ENCODE assay signal across 31 cellular contexts in the genomic region with DNA sequence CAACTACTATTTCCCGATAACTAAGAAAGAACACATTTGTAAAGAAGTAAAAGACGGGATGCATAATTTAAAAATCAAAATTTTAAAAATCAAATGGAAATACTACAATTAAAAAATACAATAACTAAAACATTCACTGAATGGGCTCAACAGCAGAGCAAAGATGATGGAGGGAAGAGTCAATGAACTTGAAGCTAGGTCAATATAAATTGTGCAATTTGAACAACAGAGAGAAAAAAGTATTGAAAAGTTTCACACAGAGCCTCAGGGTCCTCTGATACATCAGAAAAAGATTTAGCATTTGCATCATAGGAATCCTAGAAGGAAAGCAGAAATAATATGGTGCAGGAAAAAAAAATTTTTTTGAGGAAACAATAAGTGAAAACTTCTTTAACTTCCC.
"Had no signal": no experiment of that assay in that cellular context is flagged by ENCODE, and none has a peak within 500 bp of the region (broad histone marks: within the 10 kb centered on the region; RNA-seq: fewer than 3 reads in every experiment).

No MANE protein-coding gene starts in this region.

- H3K4me1 ChIP-seq: neural progenitor cell, parathyroid adenoma, psoas muscle, spleen, suprapubic skin, testis, tibial artery, transverse colon, upper lobe of right lung, uterus had no signal

- H3K36me3 ChIP-seq: neural progenitor cell, ovary, spleen, suprapubic skin, tibial artery, transverse colon, upper lobe of right lung, uterus had no signal

- ATAC-seq: natural killer cell; psoas muscle; right cardiac atrium; sciatic nerve; stimulated activated memory B cell treated with anti-CD40 and anti-IgM and Interleukin-4, amounts not matched to agents 10 μg/mL and 1 μg/mL and 100 μg/mL, for 72 hours; stimulated activated naive CD8-positive, alpha-beta T cell treated with anti-CD3 and anti-CD28 coated beads, Interleukin-15, amount 100 ng/mL, for 72 hours; stimulated activated naive CD8-positive, alpha-beta T cell treated with anti-CD3 and anti-CD28 coated beads, Interleukin-15, Interleukin-2, amounts not matched to agents 100 U/mL and 50 U/mL, for 24 hours; upper lobe of right lung had no signal

- H3K27ac ChIP-seq: neural progenitor cell, ovary, parathyroid adenoma, psoas muscle, skin epidermis, spleen, suprapubic skin, testis, tibial artery, transverse colon, upper lobe of right lung, uterus had no signal

- H3K4me3 ChIP-seq: neural progenitor cell, ovary, psoas muscle, skin epidermis, smooth muscle cell, spleen, suprapubic skin, testis, tibial artery, transverse colon, upper lobe of right lung, uterus had no signal

- H3K36me3 Mint-ChIP-seq: natural killer cell; neural progenitor cell; stimulated activated memory B cell treated with anti-CD40 and anti-IgM and Interleukin-4, amounts not matched to agents 10 μg/mL and 1 μg/mL and 100 μg/mL, for 72 hours had no signal

- H3K27me3 ChIP-seq: neural progenitor cell, ovary, spleen, suprapubic skin, testis, tibial artery, transverse colon, upper lobe of right lung, uterus had no signal

- DNase-seq: natural killer cell; occipital lobe; ovary; posterior cingulate gyrus; psoas muscle; right cardiac atrium; spleen; stimulated activated CD4-positive, alpha-beta T cell treated with anti-CD3 and anti-CD28 coated beads, Interleukin-12 subunit alpha, Interleukin-12 subunit beta, amount 100 ng/mL, for 4 hours; stimulated activated CD4-positive, alpha-beta T cell treated with anti-CD3 and anti-CD28 coated beads, Interleukin-1b, Interleukin-23, amount 100 ng/mL, for 48 hours; stimulated activated CD4-positive, alpha-beta T cell treated with anti-CD3 and anti-CD28 coated beads, Interleukin-4, amount 100 ng/mL, for 1 hour; stimulated activated CD4-positive, alpha-beta T cell treated with anti-CD3 and anti-CD28 coated beads, Interleukin-4, amount 100 ng/mL, for 4 hours; stimulated activated CD8-positive, alpha-beta memory T cell treated with anti-CD3 and anti-CD28 coated beads, Interleukin-4, amount 100 ng/mL, for 48 hours; stimulated activated naive CD4-positive, alpha-beta T cell; stimulated activated naive CD8-positive, alpha-beta T cell treated with anti-CD3 and anti-CD28 coated beads, Interleukin-15, amount 100 ng/mL, for 72 hours; stimulated activated naive CD8-positive, alpha-beta T cell treated with anti-CD3 and anti-CD28 coated beads, Interleukin-15, Interleukin-2, amounts not matched to agents 100 U/mL and 50 U/mL, for 24 hours; substantia nigra; testis; tibial artery; transverse colon; upper lobe of right lung; uterus had no signal

- H3K9me3 ChIP-seq: ovary, psoas muscle, spleen, suprapubic skin, testis, tibial artery, transverse colon, upper lobe of right lung, uterus had no signal

- H3K9me3 Mint-ChIP-seq: natural killer cell; neural progenitor cell; stimulated activated memory B cell treated with anti-CD40 and anti-IgM and Interleukin-4, amounts not matched to agents 10 μg/mL and 1 μg/mL and 100 μg/mL, for 72 hours had no signal

- H3K27ac Mint-ChIP-seq: natural killer cell; nephron; neural progenitor cell; progenitor cell of endocrine pancreas; stimulated activated memory B cell treated with anti-CD40 and anti-IgM and Interleukin-4, amounts not matched to agents 10 μg/mL and 1 μg/mL and 100 μg/mL, for 72 hours; stimulated activated naive CD8-positive, alpha-beta T cell treated with anti-CD3 and anti-CD28 coated beads, Interleukin-15, amount 100 ng/mL, for 72 hours; type B pancreatic cell had no signal
